ENCODE assay signal across 8 cellular contexts in genomic region chr10:74855027-74855426, GRCh38. TPM values are rescaled to one million over a fixed set of nuclear protein-coding genes. Genes with fewer than 3 reads are reported as not detected.
DNase-seq lines count a peak whose midpoint lies in the region; ATAC-seq and TF ChIP-seq lines count a peak whose summit lies in the region.

No MANE protein-coding gene starts in this region.

- 70% methylated on average over 2 of the region's 2 CpGs for WGBS in SK-N-SH (ENCODE audit: low lambda C conversion rate)

- no peaks in the 10 kb centered on the region for H3K9me3 Mint-ChIP-seq in immature natural killer cell

- peaks cover 0 to 18% (median 9%) of the 10 kb centered on the region in 11 experiments; a peak in 14 of 22 replicates for H3K9me3 ChIP-seq in BLaER1 treated with 17β-estradiol and CSF1 and Interleukin-3, amounts not matched to agents 10 nM and 100 nM (replicated peaks in 1 of 11)
- H3K9me3 ChIP-seq in SK-N-SH = no peaks in the 10 kb centered on the region

- H3K27ac ChIP-seq in BLaER1 treated with 17β-estradiol and CSF1 and Interleukin-3, amounts not matched to agents 10 nM and 100 nM = no peak overlapping the region
- H3K27ac ChIP-seq in SK-N-SH (ENCODE audit: low read depth in 2 of 2, low read length in 1 of 2) = peak overlapping the region in 1 of 2 experiments; percentile 91; a peak in 2 of 4 replicates

- peaks cover 13 to 37% (median 23%) of the 10 kb centered on the region in 10 experiments for H3K4me1 ChIP-seq in BLaER1 treated with 17β-estradiol and CSF1 and Interleukin-3, amounts not matched to agents 10 nM and 100 nM
- peaks cover 16 to 21% of the 10 kb centered on the region in 2 experiments; a peak in 3 of 4 replicates for H3K4me1 ChIP-seq in SK-N-SH (ENCODE audit: control insufficient read depth in 1 of 2, insufficient read depth in 2 of 2, low read depth in 1 of 2, low read length in 1 of 2)

- H3K9me2 ChIP-seq in SK-N-SH = no peaks in the 10 kb centered on the region

- H3K4me1 Mint-ChIP-seq in immature natural killer cell = peaks cover 52 to 68% of the 10 kb centered on the region in 2 donors

- peak; percentile 62 for DNase-seq in SK-N-SH
- no peak for DNase-seq in immature natural killer cell
- DNase-seq in Ammon's horn (ENCODE audit: low spot score) = no peak
- DNase-seq in SW480 (ENCODE audit: low spot score) = no peak

- CTCF ChIA-PET in SK-N-SH (lab: Yijun Ruan, JAX) = interaction anchor here (0.8 to 1.5 kb wide), 2 partner anchors 17 to 77 kb away, joined by 3 read pairs; no protein-coding TSS in a partner anchor

- H4K20me1 ChIP-seq in BLaER1 treated with 17β-estradiol and CSF1 and Interleukin-3, amounts not matched to agents 10 nM and 100 nM = peaks cover 0 to 80% (median 8%) of the 10 kb centered on the region in 11 experiments; a peak in 9 of 22 replicates
- H4K20me1 ChIP-seq in SK-N-SH (ENCODE audit: insufficient read depth) = peaks cover 38% of the 10 kb centered on the region

- H3K27ac Mint-ChIP-seq in immature natural killer cell = peak overlapping the region; percentile 9 to 77 (median 32)

- H3K9ac ChIP-seq in BLaER1 treated with 17β-estradiol and CSF1 and Interleukin-3, amounts not matched to agents 10 nM and 100 nM = peak overlapping the region in 2 of 11 experiments; percentile 4 to 35; a peak in 1 of 22 replicates
- no peak overlapping the region for H3K9ac ChIP-seq in SK-N-SH

- peak overlapping the region in 4 of 5 donors; percentile 18 to 65 (median 34) for H3K4me3 Mint-ChIP-seq in immature natural killer cell

- TF ChIP-seq RAD21 in SK-N-SH (IDR thresholded peaks at IDR 0.05; ENCODE audit: low read length) = no peak

- H3K36me3 ChIP-seq in BLaER1 treated with 17β-estradiol and CSF1 and Interleukin-3, amounts not matched to agents 10 nM and 100 nM = peaks cover 0 to 57% (median 27%) of the 10 kb centered on the region in 11 experiments; a peak in 14 of 22 replicates
- H3K36me3 ChIP-seq in SK-N-SH (replicated peaks in 1 of 2; ENCODE audit: control insufficient read depth in 1 of 2, insufficient read depth in 2 of 2, low read length in 1 of 2) = peaks cover 0 to 3% of the 10 kb centered on the region in 2 experiments

- TF ChIP-seq CTCF in SK-N-SH (IDR thresholded peaks at IDR 0.05) = no peak

- peaks cover 0 to 3% (median 0%) of the 10 kb centered on the region in 3 donors for H3K27me3 Mint-ChIP-seq in immature natural killer cell (ENCODE audit: low read depth in 3 of 3)

- no peak; a peak in 1 of 4 replicates for TF ChIP-seq EP300 in SK-N-SH (IDR thresholded peaks at IDR 0.05; ENCODE audit: borderline replicate concordance in 1 of 2, low read depth in 1 of 2, low read length in 1 of 2)

- no peaks in the 10 kb centered on the region for H3F3A ChIP-seq in SK-N-SH (replicated peaks; ENCODE audit: insufficient read depth)

- no peak overlapping the region for H2AFZ ChIP-seq in SK-N-SH (ENCODE audit: low read depth)

- H3K4me2 ChIP-seq in BLaER1 treated with 17β-estradiol and CSF1 and Interleukin-3, amounts not matched to agents 10 nM and 100 nM = peak overlapping the region; percentile 1 to 47 (median 28); a peak in 16 of 22 replicates
- no peak overlapping the region for H3K4me2 ChIP-seq in SK-N-SH

- H3K79me2 ChIP-seq in SK-N-SH (ENCODE audit: insufficient read depth) = peaks cover 78% of the 10 kb centered on the region

- POLR2A ChIA-PET in SK-N-SH (lab: Yijun Ruan, JAX) = interaction anchor here (0.6 to 1.4 kb wide), 2 partner anchors 13 to 28 kb away, joined by 3 to 5 read pairs; partner anchors contain the start of gene KAT6B

- peak; percentile 46 for ATAC-seq in GM21381 (IDR thresholded peaks at IDR 0.05; ENCODE audit: unreplicated experiment)
- no peak for ATAC-seq in HG03108 (IDR thresholded peaks at IDR 0.05; ENCODE audit: unreplicated experiment)
- ATAC-seq in GM19324 (IDR thresholded peaks at IDR 0.05; ENCODE audit: low FRiP score, unreplicated experiment) = no peak

- no peaks in the 10 kb centered on the region for H3K27me3 ChIP-seq in BLaER1 treated with 17β-estradiol and CSF1 and Interleukin-3, amounts not matched to agents 10 nM and 100 nM
- no peaks in the 10 kb centered on the region for H3K27me3 ChIP-seq in SK-N-SH (ENCODE audit: insufficient read depth)

- H3K4me3 ChIP-seq in BLaER1 treated with 17β-estradiol and CSF1 and Interleukin-3, amounts not matched to agents 10 nM and 100 nM = no peak overlapping the region
- H3K4me3 ChIP-seq in SK-N-SH (ENCODE audit: low read depth in 2 of 2, low read length in 1 of 2) = no peak overlapping the region

- H3K36me3 Mint-ChIP-seq in immature natural killer cell = no peaks in the 10 kb centered on the region

TF ChIP-seq in SK-N-SH, 30 proteins besides CTCF, POLR2A, EP300 and RAD21:
- TF ChIP-seq MXI1 (IDR thresholded peaks at IDR 0.05; ENCODE audit: low read depth, low read length) = 0 out of 2 replicates have a peak, but pooled peaks have one; percentile 26
- no peak for TF ChIP-seq RCOR1 (IDR thresholded peaks at IDR 0.05; ENCODE audit: low read length)
- no peak for TF ChIP-seq ELF1 (IDR thresholded peaks at IDR 0.05)
- TF ChIP-seq TAF1 (IDR thresholded peaks at IDR 0.05; ENCODE audit: borderline replicate concordance, low read depth, low read length) = no peak

RNA-seq across cellular contexts. Expression of gene KAT6B, which starts 28.6 kb away (rescaled TPM):
- polyA plus RNA-seq in SK-N-SH (2012; rRNA removed) (4.3 and 4.6 TPM in 2 replicates), immature natural killer cell (10 to 100 TPM in 2 of 3 donors, 1 to 10 TPM in 1; 9.9 to 55.7 (median 20.2) TPM)
- polyA plus RNA-seq in SK-N-SH (2012; cell fraction: cytosol; rRNA removed) = 5.8 and 6.1 TPM in 2 replicates
- polyA plus RNA-seq in SK-N-SH (2012; cell fraction: nucleus; rRNA removed) = 11.5 and 13.6 TPM in 2 replicates
